ENCODE assay signal across 1 cellular context in the genomic region with DNA sequence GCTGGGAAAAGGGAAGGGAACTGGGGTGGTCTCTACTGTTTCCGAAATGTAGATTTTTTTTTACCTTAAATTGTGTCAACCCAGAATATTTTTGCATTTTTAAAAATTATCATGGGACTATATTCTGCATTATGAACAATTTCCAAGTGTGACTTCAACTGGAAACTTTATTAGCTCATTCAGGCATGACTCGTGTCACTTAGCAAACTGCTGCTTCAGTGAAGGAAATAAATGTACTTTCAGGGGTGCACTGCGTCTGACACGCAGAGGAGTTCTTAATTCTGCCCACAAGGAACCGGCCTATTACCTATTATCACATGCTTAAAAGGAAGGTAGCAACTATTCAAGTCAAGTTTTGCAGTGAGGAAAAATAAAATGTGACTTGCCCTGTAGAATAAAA.
A peak's percentile ranks its signal among the peaks of the same experiment; 100 is the strongest.
TF ChIP-seq lines count a peak whose summit lies in the region.

No MANE protein-coding gene starts in this region.

TF ChIP-seq in GM12878, 131 proteins besides CTCF, POLR2A, EP300 and RAD21 (continued from another document):
- no peak for TF ChIP-seq SMC3 (IDR thresholded peaks at IDR 0.05; ENCODE audit: borderline replicate concordance, low read length)
- no peak for TF ChIP-seq FOXK2 (IDR thresholded peaks at IDR 0.05)
- no peak for TF ChIP-seq ZBED1 (IDR thresholded peaks at IDR 0.05; ENCODE audit: borderline replicate concordance)
- peak; percentile 35; the same call in 1 of the 2 replicates for TF ChIP-seq MTA2 (IDR thresholded peaks at IDR 0.05; ENCODE audit: low read depth)
- TF ChIP-seq, protein P1, sequence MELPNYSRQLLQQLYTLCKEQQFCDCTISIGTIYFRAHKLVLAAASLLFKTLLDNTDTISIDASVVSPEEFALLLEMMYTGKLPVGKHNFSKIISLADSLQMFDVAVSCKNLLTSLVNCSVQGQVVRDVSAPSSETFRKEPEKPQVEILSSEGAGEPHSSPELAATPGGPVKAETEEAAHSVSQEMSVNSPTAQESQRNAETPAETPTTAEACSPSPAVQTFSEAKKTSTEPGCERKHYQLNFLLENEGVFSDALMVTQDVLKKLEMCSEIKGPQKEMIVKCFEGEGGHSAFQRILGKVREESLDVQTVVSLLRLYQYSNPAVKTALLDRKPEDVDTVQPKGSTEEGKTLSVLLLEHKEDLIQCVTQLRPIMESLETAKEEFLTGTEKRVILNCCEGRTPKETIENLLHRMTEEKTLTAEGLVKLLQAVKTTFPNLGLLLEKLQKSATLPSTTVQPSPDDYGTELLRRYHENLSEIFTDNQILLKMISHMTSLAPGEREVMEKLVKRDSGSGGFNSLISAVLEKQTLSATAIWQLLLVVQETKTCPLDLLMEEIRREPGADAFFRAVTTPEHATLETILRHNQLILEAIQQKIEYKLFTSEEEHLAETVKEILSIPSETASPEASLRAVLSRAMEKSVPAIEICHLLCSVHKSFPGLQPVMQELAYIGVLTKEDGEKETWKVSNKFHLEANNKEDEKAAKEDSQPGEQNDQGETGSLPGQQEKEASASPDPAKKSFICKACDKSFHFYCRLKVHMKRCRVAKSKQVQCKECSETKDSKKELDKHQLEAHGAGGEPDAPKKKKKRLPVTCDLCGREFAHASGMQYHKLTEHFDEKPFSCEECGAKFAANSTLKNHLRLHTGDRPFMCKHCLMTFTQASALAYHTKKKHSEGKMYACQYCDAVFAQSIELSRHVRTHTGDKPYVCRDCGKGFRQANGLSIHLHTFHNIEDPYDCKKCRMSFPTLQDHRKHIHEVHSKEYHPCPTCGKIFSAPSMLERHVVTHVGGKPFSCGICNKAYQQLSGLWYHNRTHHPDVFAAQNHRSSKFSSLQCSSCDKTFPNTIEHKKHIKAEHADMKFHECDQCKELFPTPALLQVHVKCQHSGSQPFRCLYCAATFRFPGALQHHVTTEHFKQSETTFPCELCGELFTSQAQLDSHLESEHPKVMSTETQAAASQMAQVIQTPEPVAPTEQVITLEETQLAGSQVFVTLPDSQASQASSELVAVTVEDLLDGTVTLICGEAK (IDR thresholded peaks at IDR 0.05; ENCODE audit: borderline replicate concordance) = peak; percentile 79
- TF ChIP-seq, protein P2, sequence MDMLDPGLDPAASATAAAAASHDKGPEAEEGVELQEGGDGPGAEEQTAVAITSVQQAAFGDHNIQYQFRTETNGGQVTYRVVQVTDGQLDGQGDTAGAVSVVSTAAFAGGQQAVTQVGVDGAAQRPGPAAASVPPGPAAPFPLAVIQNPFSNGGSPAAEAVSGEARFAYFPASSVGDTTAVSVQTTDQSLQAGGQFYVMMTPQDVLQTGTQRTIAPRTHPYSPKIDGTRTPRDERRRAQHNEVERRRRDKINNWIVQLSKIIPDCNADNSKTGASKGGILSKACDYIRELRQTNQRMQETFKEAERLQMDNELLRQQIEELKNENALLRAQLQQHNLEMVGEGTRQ (IDR thresholded peaks at IDR 0.05; ENCODE audit: borderline replicate concordance, low read depth, low read length) = no peak
- TF ChIP-seq, protein P3, sequence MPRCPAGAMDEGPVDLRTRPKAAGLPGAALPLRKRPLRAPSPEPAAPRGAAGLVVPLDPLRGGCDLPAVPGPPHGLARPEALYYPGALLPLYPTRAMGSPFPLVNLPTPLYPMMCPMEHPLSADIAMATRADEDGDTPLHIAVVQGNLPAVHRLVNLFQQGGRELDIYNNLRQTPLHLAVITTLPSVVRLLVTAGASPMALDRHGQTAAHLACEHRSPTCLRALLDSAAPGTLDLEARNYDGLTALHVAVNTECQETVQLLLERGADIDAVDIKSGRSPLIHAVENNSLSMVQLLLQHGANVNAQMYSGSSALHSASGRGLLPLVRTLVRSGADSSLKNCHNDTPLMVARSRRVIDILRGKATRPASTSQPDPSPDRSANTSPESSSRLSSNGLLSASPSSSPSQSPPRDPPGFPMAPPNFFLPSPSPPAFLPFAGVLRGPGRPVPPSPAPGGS (IDR thresholded peaks at IDR 0.05; ENCODE audit: borderline replicate concordance, insufficient read depth, low read depth, low read length, poor library complexity, severe bottlenecking) = no peak
- no peak for TF ChIP-seq CREM (IDR thresholded peaks at IDR 0.05; ENCODE audit: low read depth)
- no peak for TF ChIP-seq RCOR1 (conservative IDR thresholded peaks at IDR 0.05; ENCODE audit: low read depth, low read length)
- TF ChIP-seq ZNF384 (IDR thresholded peaks at IDR 0.05; ENCODE audit: borderline replicate concordance, low read depth, low read length) = no peak
TF ChIP-seq in GM12878: peak in this region for 5.
